15 cellular contexts compared by ENCODE assay signal in genomic region chr7:28705350-28705749, GRCh38.
DNase-seq lines count a peak whose midpoint lies in the region; ATAC-seq and TF ChIP-seq lines count a peak whose summit lies in the region.
"Had no signal": no experiment of that assay in that cellular context is flagged by ENCODE, and none has a peak within 500 bp of the region (broad histone marks: within the 10 kb centered on the region; RNA-seq: fewer than 3 reads in every experiment).

No MANE protein-coding gene starts in this region.

- TF ChIP-seq CTCF in GM12865 (IDR thresholded peaks at IDR 0.05; ENCODE audit: insufficient read depth, low read depth, low read length, missing control alignments): no peak
- TF ChIP-seq CTCF in nephron progenitor cell (IDR thresholded peaks at IDR 0.05): no peak
- no peak for TF ChIP-seq CTCF in MCF 10A (IDR thresholded peaks at IDR 0.05; ENCODE audit: unreplicated experiment)

- DNase-seq in GM12865 (ENCODE audit: low read depth): peak; percentile 78
- no peak for DNase-seq in nephron progenitor cell
- DNase-seq in central memory CD4-positive, alpha-beta T cell: no peak
- no peak for DNase-seq in activated CD8-positive, alpha-beta memory T cell treated with anti-CD3 and anti-CD28 coated beads, Interleukin-2, amount 50 U/mL, for 48 hours
- no peak for DNase-seq in MCF 10A (ENCODE audit: unreplicated experiment)
- DNase-seq: activated naive CD8-positive, alpha-beta T cell treated with anti-CD3 and anti-CD28 coated beads, Interleukin-2, amount 50 U/mL, for 24 hours; MG63; NCI-H748 treated with DMSO at 0.1 percent for 48 hours; stimulated activated CD4-positive, alpha-beta T cell treated with anti-CD3 and anti-CD28 coated beads, Interleukin-4, amount 100 ng/mL, for 1 hour; substantia nigra; T-helper 1 cell had no signal

- CTCF ChIA-PET in MCF 10A (lab: Yijun Ruan, JAX): interaction anchor here (1.3 kb wide), 1 partner anchor 40 kb away, joined by 3 read pairs; no protein-coding TSS in a partner anchor

- no TSS peak for BruUV-seq in MCF 10A (replicated peaks; lab: Mats Ljungman, UMichigan)

- POLR2A ChIA-PET in MCF 10A (lab: Yijun Ruan, JAX): no interaction called here

- H3K4me3 Mint-ChIP-seq in nephron progenitor cell: no peak overlapping the region
- no peak overlapping the region for H3K4me3 Mint-ChIP-seq in MCF 10A (ENCODE audit: unreplicated experiment)
- H3K4me3 Mint-ChIP-seq: activated naive CD8-positive, alpha-beta T cell treated with anti-CD3 and anti-CD28 coated beads, Interleukin-2, amount 50 U/mL, for 24 hours had no signal

- ATAC-seq in GM19452 (IDR thresholded peaks at IDR 0.05; ENCODE audit: unreplicated experiment) (peak; percentile 97), HG02852 (IDR thresholded peaks at IDR 0.05; ENCODE audit: unreplicated experiment) (peak; percentile 93), HG03521 (IDR thresholded peaks at IDR 0.05; ENCODE audit: unreplicated experiment) (peak; percentile 97)
- ATAC-seq: activated naive CD8-positive, alpha-beta T cell treated with anti-CD3 and anti-CD28 coated beads, Interleukin-2, amount 50 U/mL, for 24 hours had no signal

- H3K27me3 Mint-ChIP-seq in nephron progenitor cell (ENCODE audit: low read depth, poor library complexity) (peaks cover 4% of the 10 kb centered on the region), MCF 10A (ENCODE audit: insufficient read depth, unreplicated experiment) (no peaks in the 10 kb centered on the region)

- intact Hi-C loops in MCF 10A (cut with micrococcal nuclease): no loop called here

- H3K4me1 Mint-ChIP-seq in nephron progenitor cell (peaks cover 51% of the 10 kb centered on the region), MCF 10A (ENCODE audit: insufficient read depth, unreplicated experiment) (no peaks in the 10 kb centered on the region)
- H3K4me1 Mint-ChIP-seq: activated naive CD8-positive, alpha-beta T cell treated with anti-CD3 and anti-CD28 coated beads, Interleukin-2, amount 50 U/mL, for 24 hours had no signal

- H3K9me3 Mint-ChIP-seq in nephron progenitor cell (peaks cover 14% of the 10 kb centered on the region), MCF 10A (ENCODE audit: unreplicated experiment) (no peaks in the 10 kb centered on the region)
- H3K9me3 Mint-ChIP-seq: activated naive CD8-positive, alpha-beta T cell treated with anti-CD3 and anti-CD28 coated beads, Interleukin-2, amount 50 U/mL, for 24 hours had no signal

- no peak overlapping the region for H3K4me3 ChIP-seq in GM12865 (ENCODE audit: low read depth, low read length)
- H3K4me3 ChIP-seq: lung, MG63 had no signal

- H3K36me3 Mint-ChIP-seq in nephron progenitor cell (ENCODE audit: low read depth): peaks cover 19% of the 10 kb centered on the region
- no peaks in the 10 kb centered on the region for H3K36me3 Mint-ChIP-seq in MCF 10A (ENCODE audit: insufficient read depth, unreplicated experiment)

- H3K27ac Mint-ChIP-seq in nephron progenitor cell (no peak overlapping the region), MCF 10A (ENCODE audit: low read depth, unreplicated experiment) (no peak overlapping the region)
- H3K27ac Mint-ChIP-seq: activated naive CD8-positive, alpha-beta T cell treated with anti-CD3 and anti-CD28 coated beads, Interleukin-2, amount 50 U/mL, for 24 hours had no signal
